Comparison of ENCODE assay signal across 20 cellular contexts in the genomic region with DNA sequence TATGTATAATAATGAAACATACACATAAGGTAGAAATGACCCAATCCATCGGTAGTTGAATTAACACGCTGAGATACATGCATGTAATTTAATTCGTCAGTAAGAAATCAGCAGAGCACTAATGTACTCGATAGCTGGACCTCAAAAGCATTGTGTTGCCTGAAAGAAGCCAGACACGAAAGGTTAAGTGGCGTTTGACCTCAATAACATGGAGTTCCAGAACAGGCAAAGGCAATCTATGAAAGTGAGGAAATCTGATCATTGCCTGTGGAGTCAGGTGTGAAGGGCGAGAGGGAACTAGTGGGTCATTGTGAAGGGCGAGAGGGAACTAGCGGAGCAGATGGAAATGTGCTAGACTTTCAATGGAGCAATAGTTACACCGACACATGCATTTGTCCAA.
"Had no signal": no experiment of that assay in that cellular context is flagged by ENCODE, and none has a peak within 500 bp of the region (broad histone marks: within the 10 kb centered on the region; RNA-seq: fewer than 3 reads in every experiment).

No MANE protein-coding gene starts in this region.

- H3K4me1 ChIP-seq: SJSA1 had no signal

- ATAC-seq: K562 had no signal

- DNase-seq: MV-4-11, NCI-H1048, NCI-H1105, NCI-H1436 treated with DMSO at 0.1 percent for 48 hours, NCI-H1694, NCI-H187 treated with DMSO at 0.1 percent for 48 hours, NCI-H2029 treated with DMSO at 0.1 percent for 48 hours, NCI-H2171 treated with DMSO at 0.1 percent for 48 hours, NCI-H345, NCI-H446 treated with DMSO at 0.1 percent for 48 hours, NCI-H526, NCI-H774, Right ventricle myocardium superior, RPMI8226, SIG-M5, SK-N-SH had no signal

- H3K36me3 ChIP-seq: SJSA1 had no signal

- H3K27me3 ChIP-seq: SJSA1 had no signal

- H3K27ac ChIP-seq: HL-60, KMS-11, SJSA1 had no signal

- H3K9me3 ChIP-seq: SJSA1, SK-N-SH had no signal

- H3K4me3 ChIP-seq: K562, SJSA1 had no signal
